26 cellular contexts compared by ENCODE assay signal in genomic region chr11:63835156-63835540, GRCh38. TPM values are rescaled to one million over a fixed set of nuclear protein-coding genes. Genes with fewer than 3 reads are reported as not detected.
DNase-seq lines count a peak whose midpoint lies in the region; ATAC-seq, FAIRE-seq and TF ChIP-seq lines count a peak whose summit lies in the region.
"Had no signal": no experiment of that assay in that cellular context is flagged by ENCODE, and none has a peak within 500 bp of the region (broad histone marks: within the 10 kb centered on the region; RNA-seq: fewer than 3 reads in every experiment).

No MANE protein-coding gene starts in this region.

- H2BK15ac ChIP-seq in H1 (ENCODE audit: low read length) = peak overlapping the region; percentile 81; the same call in 1 of the 2 replicates

- H3K56ac ChIP-seq in H1 (replicated peaks; ENCODE audit: insufficient read length, low read depth, low read length) = no peak overlapping the region

- TF ChIP-seq CTCF in H1 (IDR thresholded peaks at IDR 0.05; ENCODE audit: control extremely low read depth in 1 of 3, insufficient read depth in 1 of 3, low read depth in 1 of 3, low read length in 3 of 3) (no peak), GM10248 (IDR thresholded peaks at IDR 0.05; ENCODE audit: control extremely low read depth, extremely low read depth, low read depth, missing control alignments) (no peak)

- TF ChIP-seq EP300 in H1 (IDR thresholded peaks at IDR 0.05; ENCODE audit: borderline replicate concordance in 1 of 2, low read depth in 2 of 2, low read length in 2 of 2) = no peak

- intact Hi-C loops in posterior vena cava (cut with DNase I) = loop anchor here (5.0 to 10.0 kb wide), 2 partner anchors 310 to 317 kb away; no protein-coding TSS in a partner anchor

- H3K4ac ChIP-seq in H1 (replicated peaks; ENCODE audit: insufficient read length, low read depth, low read length) = no peak overlapping the region

- TF ChIP-seq RAD21 in H1 (IDR thresholded peaks at IDR 0.05 in 1 of 2, conservative IDR thresholded peaks at IDR 0.05 in 1 of 2; ENCODE audit: low read depth in 2 of 2, low read length in 2 of 2) = no peak

- H4K8ac ChIP-seq in H1 (ENCODE audit: extremely low read depth, insufficient read depth, low read length) = no peak overlapping the region

- H3K18ac ChIP-seq in H1 (ENCODE audit: extremely low read depth, low read length) = no peak overlapping the region

- peaks cover 5% of the 10 kb centered on the region; the same call in 1 of the 2 replicates for H3K79me1 ChIP-seq in H1 (ENCODE audit: low read depth, low read length)

- no peaks in the 10 kb centered on the region for H3K9me3 ChIP-seq in T-helper 17 cell (ENCODE audit: control insufficient read depth, low read length, poor library complexity, severe bottlenecking)
- no peaks in the 10 kb centered on the region for H3K9me3 ChIP-seq in H1 (ENCODE audit: insufficient read depth in 2 of 2, low read depth in 1 of 2, low read length in 1 of 2)

- CTCF ChIA-PET in activated CD8-positive, alpha-beta memory T cell treated with anti-CD3 and anti-CD28 coated beads, Interleukin-2, amount 10 ng/mL, durations not matched to agents 7 days and 5 days (lab: Charles Lee) = interaction anchor here (0.8 to 8.1 kb wide), 6 partner anchors 33 to 166 kb away, joined by 3 to 136 read pairs (median 8); partner anchors contain the start of genes RCOR2 and ZFTA
- CTCF ChIA-PET in H1 (lab: Charles Lee; ENCODE audit: partially characterized antibody) = interaction anchor here (0.5 to 6.1 kb wide), 11 partner anchors 31 to 377 kb away, joined by 3 to 163 read pairs (median 35); no protein-coding TSS in a partner anchor
- CTCF ChIA-PET in GM10248 (lab: Yijun Ruan, JAX) = interaction anchor here (0.9 to 9.3 kb wide), 7 partner anchors 8 to 314 kb away, joined by 3 to 129 read pairs (median 27); no protein-coding TSS in a partner anchor

- peaks cover 7 to 8% of the 10 kb centered on the region in 2 experiments for H3K79me2 ChIP-seq in H1 (ENCODE audit: control insufficient read depth in 1 of 2, insufficient read depth in 2 of 2, low read length in 2 of 2)

- no peaks in the 10 kb centered on the region for H3K27me3 Mint-ChIP-seq in activated CD8-positive, alpha-beta memory T cell treated with anti-CD3 and anti-CD28 coated beads, Interleukin-2, amount 10 ng/mL, durations not matched to agents 7 days and 5 days
- H3K27me3 Mint-ChIP-seq in T-helper 17 cell = no peaks in the 10 kb centered on the region
- H3K27me3 Mint-ChIP-seq: IgD-negative memory B cell had no signal

- H3K36me3 Mint-ChIP-seq in activated CD8-positive, alpha-beta memory T cell treated with anti-CD3 and anti-CD28 coated beads, Interleukin-2, amount 10 ng/mL, durations not matched to agents 7 days and 5 days = peaks cover 3% of the 10 kb centered on the region
- peaks cover 6% of the 10 kb centered on the region for H3K36me3 Mint-ChIP-seq in T-helper 17 cell (ENCODE audit: low read depth)
- H3K36me3 Mint-ChIP-seq: IgD-negative memory B cell had no signal

- H4K20me1 ChIP-seq in H1 (replicated peaks in 1 of 2; ENCODE audit: control insufficient read depth in 1 of 2, insufficient read depth in 2 of 2, low read length in 2 of 2) = peaks cover 6% of the 10 kb centered on the region in 2 experiments

- H3K36me3 ChIP-seq in H1 (ENCODE audit: control insufficient read depth in 2 of 4, insufficient read depth in 4 of 4, low read length in 3 of 4) = no peaks in the 10 kb centered on the region; a peak in 1 of 8 replicates

- WGBS in H1 (ENCODE audit: extremely low coverage in 1 of 2, insufficient coverage in 1 of 2, insufficient read length in 1 of 2, insufficient replicate concordance in 2 of 2, low coverage in 1 of 2, low lambda C conversion rate in 2 of 2, missing lambda C conversion rate in 1 of 2), 2 experiments = 85% methylated on average over 6 of the region's 6 CpGs; no CpG with 5 or more reads in 1 of the 2 experiments

- H3K27ac Mint-ChIP-seq in activated CD8-positive, alpha-beta memory T cell treated with anti-CD3 and anti-CD28 coated beads, Interleukin-2, amount 10 ng/mL, durations not matched to agents 7 days and 5 days = peak overlapping the region; percentile 10
- peak overlapping the region; percentile 66 for H3K27ac Mint-ChIP-seq in T-helper 17 cell

- no peak overlapping the region for H3K4me3 Mint-ChIP-seq in activated CD8-positive, alpha-beta memory T cell treated with anti-CD3 and anti-CD28 coated beads, Interleukin-2, amount 10 ng/mL, durations not matched to agents 7 days and 5 days
- no peak overlapping the region for H3K4me3 Mint-ChIP-seq in T-helper 17 cell
- H3K4me3 Mint-ChIP-seq: H9, IgD-negative memory B cell had no signal

- H2BK20ac ChIP-seq in H1 (ENCODE audit: low read length) = no peak overlapping the region

- 0 out of 2 replicates have a peak overlapping the region, but pooled peaks have one; percentile 60 for H2BK12ac ChIP-seq in H1 (ENCODE audit: low read depth, low read length)

- H2AFZ ChIP-seq in H1 (ENCODE audit: low read length) = no peak overlapping the region

- no peak for ATAC-seq in activated CD8-positive, alpha-beta memory T cell treated with anti-CD3 and anti-CD28 coated beads, Interleukin-2, amount 10 ng/mL, durations not matched to agents 7 days and 5 days
- ATAC-seq in T-helper 17 cell (no peak), HG02938 (IDR thresholded peaks at IDR 0.05; ENCODE audit: unreplicated experiment) (no peak)
- ATAC-seq: Panc1, SK-N-SH treated with all-trans-retinoic acid at 6 μM for 48 hours had no signal

- no peak overlapping the region for H3K27ac ChIP-seq in H1 (ENCODE audit: low read depth, low read length)

- no peak overlapping the region for H3K4me2 ChIP-seq in H1 (ENCODE audit: insufficient read depth in 1 of 2, low read depth in 2 of 2, low read length in 2 of 2)

- no peak overlapping the region for H2BK5ac ChIP-seq in H1 (ENCODE audit: low read depth, low read length)

- no peak for DNase-seq in activated CD8-positive, alpha-beta memory T cell treated with anti-CD3 and anti-CD28 coated beads, Interleukin-2, amount 10 ng/mL, durations not matched to agents 7 days and 5 days
- no peak for DNase-seq in activated CD8-positive, alpha-beta memory T cell treated with anti-CD3 and anti-CD28 coated beads for 24 hours
- DNase-seq in T-helper 17 cell (no peak), H1 (ENCODE audit: low read depth in 1 of 2, low spot score in 2 of 2) (no peak), posterior vena cava (ENCODE audit: low spot score) (peak; percentile 64), NCI-H774 (lab: John Stamatoyannopoulos, UW) (no peak), GM10248 (ENCODE audit: extremely low spot score) (no peak)
- DNase-seq: 8988T, AML-193, DMS53, GDM1, H9, Karpas-422, MV-4-11, NCI-H1105 treated with DMSO at 0.1 percent for 48 hours, NCI-H1694, NCI-H2081, NCI-H2171, NCI-H345, NCI-H524, NCI-H82 had no signal

- peaks cover 9% of the 10 kb centered on the region for H3K23me2 ChIP-seq in H1 (ENCODE audit: low read depth, low read length)

- no peaks in the 10 kb centered on the region for H3K9me3 Mint-ChIP-seq in activated CD8-positive, alpha-beta memory T cell treated with anti-CD3 and anti-CD28 coated beads, Interleukin-2, amount 10 ng/mL, durations not matched to agents 7 days and 5 days (ENCODE audit: low read depth)
- H3K9me3 Mint-ChIP-seq: IgD-negative memory B cell had no signal

- no peak for FAIRE-seq in H1 (lab: Jason Lieb, UNC)
- FAIRE-seq: D721Med had no signal

- H3K4me1 ChIP-seq in H1 (replicated peaks in 1 of 4; ENCODE audit: control insufficient read depth in 3 of 4, insufficient read depth in 4 of 4, low read length in 3 of 4) = peaks cover 10 to 23% (median 13%) of the 10 kb centered on the region in 4 experiments

- H4K5ac ChIP-seq in H1 (ENCODE audit: insufficient read length, low read depth, low read length) = no peak overlapping the region

- no peak overlapping the region for H3K4me3 ChIP-seq in H1 (ENCODE audit: extremely low read depth in 1 of 4, insufficient read depth in 2 of 4, low read depth in 3 of 4, low read length in 4 of 4)

- POLR2A ChIA-PET in H1 (lab: Charles Lee; ENCODE audit: partially characterized antibody) = interaction anchor here (0.5 to 5.8 kb wide), 5 partner anchors 9 to 153 kb away, joined by 3 to 45 read pairs (median 9); no protein-coding TSS in a partner anchor
- POLR2A ChIA-PET in GM10248 (lab: Yijun Ruan, JAX) = no interaction called here

- H4K91ac ChIP-seq in H1 (replicated peaks; ENCODE audit: insufficient read length, low read length) = peak overlapping the region; percentile 16

- no peak overlapping the region for H3K9ac ChIP-seq in H1 (replicated peaks in 1 of 4; ENCODE audit: extremely low read depth in 1 of 4, low read depth in 3 of 4, low read length in 3 of 4)

- H3K14ac ChIP-seq in H1 (ENCODE audit: insufficient read length) = no peak overlapping the region

- no peak overlapping the region for H2BK120ac ChIP-seq in H1 (replicated peaks; ENCODE audit: low read depth, low read length)

- H3K4me1 Mint-ChIP-seq in activated CD8-positive, alpha-beta memory T cell treated with anti-CD3 and anti-CD28 coated beads, Interleukin-2, amount 10 ng/mL, durations not matched to agents 7 days and 5 days = peaks cover 29% of the 10 kb centered on the region
- peaks cover 24% of the 10 kb centered on the region for H3K4me1 Mint-ChIP-seq in T-helper 17 cell

- no peak for TF ChIP-seq POLR2A in H1 (IDR thresholded peaks at IDR 0.05; ENCODE audit: control extremely low read depth in 1 of 2, low read depth in 2 of 2, low read length in 2 of 2)

- H3K23ac ChIP-seq in H1 (ENCODE audit: insufficient read length) = no peak overlapping the region

- no peaks in the 10 kb centered on the region for H3K27me3 ChIP-seq in H1 (replicated peaks in 1 of 4; ENCODE audit: control insufficient read depth in 3 of 4, extremely low read depth in 1 of 4, insufficient read depth in 3 of 4, low read length in 3 of 4)

- H2AK5ac ChIP-seq in H1 (ENCODE audit: low read depth, low read length) = no peak overlapping the region

RNA-seq across cellular contexts. Expression of gene MARK2, which starts 3.8 kb away (rescaled TPM):
- total RNA-seq in activated CD8-positive, alpha-beta memory T cell treated with anti-CD3 and anti-CD28 coated beads, Interleukin-2, amount 10 ng/mL, durations not matched to agents 7 days and 5 days = 10 to 100 TPM; 57.2 to 57.9 TPM
- total RNA-seq in T-helper 17 cell (10 to 100 TPM; 44.6 to 53.5 TPM), posterior vena cava (10 to 100 TPM; 20.5 to 24.5 TPM)
- 56.5 and 58.5 TPM in 2 replicates for total RNA-seq in H1 (2021; fragmentation: NEBNext Ultra II Directional; extraction: Animal tissue kit (Norgen Biotek cat#: 25700))
- 19.3 and 24.4 TPM in 2 replicates for polyA plus RNA-seq in H1 (2011; rRNA removed)
- polyA plus RNA-seq in H1 (2011; cell fraction: cytosol; rRNA removed) = 18.1 TPM
- polyA plus RNA-seq in H1 (2011; cell fraction: nucleus; rRNA removed) = 32.7 TPM
- polyA plus RNA-seq in H1 (2012, experiment 1 of 2) = 29.2 to 30.7 TPM (median 29.5 TPM) in 4 replicates
- polyA plus RNA-seq in H1 (2012, experiment 2 of 2) = 25.5 TPM
- 30.7 TPM for polyA plus RNA-seq in H1 (2013, experiment 1 of 2)
- polyA plus RNA-seq in H1 (2013, experiment 2 of 2) = 28.7 TPM
- polyA minus RNA-seq in H1 (2011; rRNA and poly(A)+ RNA removed) = 22.4 and 28.2 TPM in 2 replicates
- 38.7 TPM for polyA minus RNA-seq in H1 (2011; cell fraction: cytosol; rRNA and poly(A)+ RNA removed)
- polyA minus RNA-seq in H1 (2011; cell fraction: nucleus; rRNA and poly(A)+ RNA removed) = 28.2 TPM

RNA-seq across cellular contexts. Expression of gene SPINDOC, which starts 21.9 kb away (rescaled TPM):
- 10 to 100 TPM; 53.4 to 55.8 TPM for total RNA-seq in activated CD8-positive, alpha-beta memory T cell treated with anti-CD3 and anti-CD28 coated beads, Interleukin-2, amount 10 ng/mL, durations not matched to agents 7 days and 5 days
- total RNA-seq in T-helper 17 cell (1 to 10 TPM; 8.5 to 9.4 TPM), posterior vena cava (10 to 100 TPM; 11.8 to 15.1 TPM)
- 99.7 and 104 TPM in 2 replicates for total RNA-seq in H1 (2021; fragmentation: NEBNext Ultra II Directional; extraction: Animal tissue kit (Norgen Biotek cat#: 25700))
- polyA plus RNA-seq in H1 (2011; rRNA removed) = 78.7 and 112 TPM in 2 replicates
- 111 TPM for polyA plus RNA-seq in H1 (2011; cell fraction: cytosol; rRNA removed)
- polyA plus RNA-seq in H1 (2011; cell fraction: nucleus; rRNA removed) = 95.2 TPM
- polyA plus RNA-seq in H1 (2012, experiment 1 of 2) = 78.1 to 103 TPM (median 96.8 TPM) in 4 replicates
- polyA plus RNA-seq in H1 (2012, experiment 2 of 2) = 96.2 TPM
- 70.5 TPM for polyA plus RNA-seq in H1 (2013, experiment 1 of 2)
- 71.0 TPM for polyA plus RNA-seq in H1 (2013, experiment 2 of 2)
- polyA minus RNA-seq in H1 (2011; rRNA and poly(A)+ RNA removed) = 17.8 and 20.3 TPM in 2 replicates
- polyA minus RNA-seq in H1 (2011; cell fraction: cytosol; rRNA and poly(A)+ RNA removed) = 41.1 TPM
- 32.2 TPM for polyA minus RNA-seq in H1 (2011; cell fraction: nucleus; rRNA and poly(A)+ RNA removed)
